ENCODE assay signal across 1 cellular context in the genomic region with DNA sequence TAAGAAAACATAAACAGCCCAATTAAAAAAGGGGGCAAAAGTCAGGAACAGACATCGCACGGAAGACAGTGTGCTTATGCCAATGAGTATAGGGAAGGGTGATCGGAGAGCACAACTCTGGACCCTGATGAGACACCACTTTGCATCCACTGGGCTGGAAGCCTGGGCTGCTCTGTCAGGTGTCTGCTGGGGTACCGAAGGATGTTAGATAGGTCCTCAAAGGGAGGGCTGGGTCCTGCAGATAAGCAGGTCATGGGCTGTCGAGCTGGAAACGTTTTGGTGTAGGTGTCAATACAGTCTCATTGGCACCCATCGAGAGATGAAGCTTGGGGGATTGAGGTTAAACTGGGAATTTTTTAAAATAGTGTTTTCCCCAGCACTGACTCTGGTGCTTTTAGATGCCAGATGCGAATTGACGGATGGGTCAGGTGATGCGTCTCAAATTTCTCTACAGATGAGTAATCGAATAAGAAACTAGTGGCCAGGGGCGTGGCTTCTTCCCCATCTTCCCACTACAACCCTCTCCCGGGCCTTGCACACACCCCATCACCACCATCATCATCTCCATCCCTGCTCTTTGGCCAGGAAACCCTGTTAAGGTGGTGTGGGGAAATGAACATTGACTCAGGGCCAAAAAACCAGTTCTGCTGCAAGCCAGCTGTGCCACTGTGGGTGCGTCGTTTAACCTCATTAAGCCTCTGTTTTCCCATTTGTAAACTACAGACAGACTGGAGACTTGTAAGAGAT.
TF ChIP-seq lines count a peak whose summit lies in the region.

No MANE protein-coding gene starts in this region.

TF ChIP-seq in HepG2, 621 proteins besides CTCF, POLR2A, EP300 and RAD21:
- 0 out of 2 replicates have a peak, but pooled peaks have one; percentile 46 for TF ChIP-seq ZBTB3 (CRISPR knock-in tag; IDR thresholded peaks at IDR 0.05; ENCODE audit: borderline replicate concordance, low read depth)
- no peak for TF ChIP-seq POGZ (CRISPR knock-in tag; IDR thresholded peaks at IDR 0.05)
- TF ChIP-seq ZEB1 (IDR thresholded peaks at IDR 0.05; ENCODE audit: insufficient replicate concordance, low read depth), result no peak
- TF ChIP-seq, protein P1, sequence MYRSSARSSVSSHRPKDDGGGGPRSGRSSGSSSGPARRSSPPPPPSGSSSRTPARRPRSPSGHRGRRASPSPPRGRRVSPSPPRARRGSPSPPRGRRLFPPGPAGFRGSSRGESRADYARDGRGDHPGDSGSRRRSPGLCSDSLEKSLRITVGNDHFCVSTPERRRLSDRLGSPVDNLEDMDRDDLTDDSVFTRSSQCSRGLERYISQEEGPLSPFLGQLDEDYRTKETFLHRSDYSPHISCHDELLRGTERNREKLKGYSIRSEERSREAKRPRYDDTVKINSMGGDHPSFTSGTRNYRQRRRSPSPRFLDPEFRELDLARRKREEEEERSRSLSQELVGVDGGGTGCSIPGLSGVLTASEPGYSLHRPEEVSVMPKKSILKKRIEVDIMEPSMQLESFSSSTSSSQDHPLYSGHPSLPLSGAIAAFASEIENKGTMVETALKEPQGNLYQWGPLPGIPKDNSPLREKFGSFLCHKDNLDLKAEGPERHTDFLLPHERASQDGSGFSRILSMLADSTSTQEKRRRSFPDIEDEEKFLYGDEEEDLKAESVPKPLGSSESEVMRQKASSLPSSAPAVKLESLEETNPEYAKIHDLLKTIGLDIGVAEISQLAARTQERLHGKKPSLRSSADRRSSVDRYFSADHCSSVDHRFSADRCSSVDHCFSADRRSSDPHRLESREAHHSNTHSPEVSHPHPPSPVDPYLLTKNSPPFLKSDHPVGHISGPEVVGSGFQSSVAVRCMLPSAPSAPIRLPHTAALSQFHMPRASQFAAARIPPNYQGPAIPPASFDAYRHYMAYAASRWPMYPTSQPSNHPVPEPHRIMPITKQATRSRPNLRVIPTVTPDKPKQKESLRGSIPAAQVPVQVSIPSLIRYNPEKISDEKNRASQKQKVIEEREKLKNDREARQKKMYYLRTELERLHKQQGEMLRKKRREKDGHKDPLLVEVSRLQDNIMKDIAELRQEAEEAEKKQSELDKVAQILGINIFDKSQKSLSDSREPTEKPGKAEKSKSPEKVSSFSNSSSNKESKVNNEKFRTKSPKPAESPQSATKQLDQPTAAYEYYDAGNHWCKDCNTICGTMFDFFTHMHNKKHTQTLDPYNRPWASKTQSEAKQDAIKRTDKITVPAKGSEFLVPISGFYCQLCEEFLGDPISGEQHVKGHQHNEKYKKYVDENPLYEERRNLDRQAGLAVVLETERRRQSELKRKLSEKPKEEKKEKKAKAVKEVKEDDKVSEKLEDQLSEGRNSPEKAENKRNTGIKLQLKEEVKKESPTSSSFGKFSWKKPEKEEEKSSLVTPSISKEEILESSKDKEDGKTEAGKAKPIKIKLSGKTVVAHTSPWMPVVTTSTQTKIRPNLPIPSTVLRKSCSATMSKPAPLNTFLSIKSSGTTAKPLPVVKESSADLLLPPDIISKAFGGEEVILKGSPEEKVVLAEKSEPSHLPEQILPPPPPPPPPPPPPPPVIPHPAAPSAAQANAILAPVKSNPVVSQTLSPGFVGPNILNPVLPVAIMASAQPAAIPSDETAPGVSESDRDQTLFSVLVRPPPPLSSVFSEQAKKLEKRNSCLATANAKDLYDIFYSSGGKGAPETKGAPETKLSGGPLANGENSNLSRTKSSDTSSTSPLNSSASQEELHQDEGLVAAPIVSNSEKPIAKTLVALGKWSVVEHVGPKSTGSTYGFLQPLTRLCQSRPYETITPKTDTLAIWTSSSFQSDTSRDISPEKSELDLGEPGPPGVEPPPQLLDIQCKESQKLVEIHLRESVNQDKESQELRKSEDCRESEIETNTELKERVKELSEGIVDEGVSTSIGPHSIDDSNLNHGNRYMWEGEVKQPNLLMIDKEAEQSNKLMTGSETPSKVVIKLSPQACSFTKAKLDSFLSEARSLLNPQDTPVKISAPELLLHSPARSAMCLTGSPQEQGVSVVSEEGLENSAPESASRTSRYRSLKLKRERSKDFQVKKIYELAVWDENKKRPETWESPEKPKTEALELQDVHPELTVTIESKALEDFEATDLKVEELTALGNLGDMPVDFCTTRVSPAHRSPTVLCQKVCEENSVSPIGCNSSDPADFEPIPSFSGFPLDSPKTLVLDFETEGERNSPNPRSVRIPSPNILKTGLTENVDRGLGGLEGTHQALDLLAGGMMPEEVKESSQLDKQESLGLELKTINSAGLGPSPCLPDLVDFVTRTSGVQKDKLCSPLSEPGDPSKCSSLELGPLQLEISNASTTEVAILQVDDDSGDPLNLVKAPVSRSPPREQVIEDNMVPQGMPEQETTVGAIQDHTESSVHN (CRISPR knock-in tag; IDR thresholded peaks at IDR 0.05), result no peak
- TF ChIP-seq SMARCC2 (IDR thresholded peaks at IDR 0.05), result no peak
